ENCODE assay signal across 9 cellular contexts in genomic region chr19:12784394-12784870, GRCh38. TPM values are rescaled to one million over a fixed set of nuclear protein-coding genes. Genes with fewer than 3 reads are reported as not detected.
A peak's percentile ranks its signal among the peaks of the same experiment; 100 is the strongest.
DNase-seq lines count a peak whose midpoint lies in the region; FAIRE-seq and TF ChIP-seq lines count a peak whose summit lies in the region.
"Had no signal": no experiment of that assay in that cellular context is flagged by ENCODE, and none has a peak within 500 bp of the region (broad histone marks: within the 10 kb centered on the region; RNA-seq: fewer than 3 reads in every experiment).

No MANE protein-coding gene starts in this region.

- no peak for FAIRE-seq in D721Med (lab: Jason Lieb, UNC)

- H3K27ac ChIP-seq in ACC112 (ENCODE audit: low read depth, low read length) (peak overlapping the region; percentile 92), brain microvascular endothelial cell (peak overlapping the region; percentile 34), muscle layer of duodenum (ENCODE audit: low read length) (peak overlapping the region; percentile 93)

- H3K36me3 ChIP-seq in ACC112 (ENCODE audit: insufficient read depth, low read length) = no peaks in the 10 kb centered on the region
- no peaks in the 10 kb centered on the region for H3K36me3 ChIP-seq in brain microvascular endothelial cell (replicated peaks)
- H3K36me3 ChIP-seq in muscle layer of duodenum (ENCODE audit: control insufficient read depth in 1 of 2, insufficient read depth in 2 of 2, low read length in 2 of 2) = peaks cover 0 to 11% of the 10 kb centered on the region in 2 donors

- H3K4me1 ChIP-seq in ACC112 (ENCODE audit: control insufficient read depth, insufficient read depth, low read length, unreplicated experiment) = peaks cover 63% of the 10 kb centered on the region
- H3K4me1 ChIP-seq in muscle layer of duodenum (ENCODE audit: control insufficient read depth in 1 of 2, insufficient read depth in 2 of 2, low read length in 2 of 2) = peaks cover 28 to 31% of the 10 kb centered on the region in 2 donors

- in situ Hi-C loops in brain microvascular endothelial cell (cut with HindIII; ENCODE audit: low pct_ligation_motif_present, low sequenced_read_pairs) = no loop called here

- H2AFZ ChIP-seq in ACC112 (ENCODE audit: low read length, unreplicated experiment) = no peak overlapping the region

- peak; percentile 43 for DNase-seq in HT-29 (ENCODE audit: low spot score)
- no peak for DNase-seq in brain microvascular endothelial cell
- no peak for DNase-seq in posterior cingulate gyrus
- DNase-seq in 8988T = no peak
- DNase-seq in SK-N-DZ (ENCODE audit: low spot score) = no peak
- DNase-seq in D721Med (ENCODE audit: insufficient read length, low spot score) = no peak
- DNase-seq: NCI-H187 had no signal

- H3K9me3 ChIP-seq in muscle layer of duodenum (ENCODE audit: control insufficient read depth in 1 of 2, low read length in 2 of 2) = no peaks in the 10 kb centered on the region

- H3K4me3 ChIP-seq in ACC112 (ENCODE audit: low read depth, low read length) = no peak overlapping the region
- H3K4me3 ChIP-seq in brain microvascular endothelial cell (ENCODE audit: low read depth, low read length) = no peak overlapping the region
- H3K4me3 ChIP-seq in muscle layer of duodenum (ENCODE audit: low read depth in 1 of 2, low read length in 2 of 2) = peak overlapping the region in 1 of 2 donors; percentile 7

- H3K79me2 ChIP-seq in ACC112 (ENCODE audit: control insufficient read depth, insufficient read depth, low read length, unreplicated experiment) = no peaks in the 10 kb centered on the region

- intact Hi-C loops in posterior cingulate gyrus (cut with DNase I) = no loop called here

- TF ChIP-seq CTCF in brain microvascular endothelial cell (IDR thresholded peaks at IDR 0.05; ENCODE audit: low read depth, low read length, missing control alignments) (no peak), D721Med (IDR thresholded peaks at IDR 0.05; ENCODE audit: insufficient read depth, missing control alignments) (no peak)

- H3K27me3 ChIP-seq in ACC112 (ENCODE audit: insufficient read depth, low read length) (no peaks in the 10 kb centered on the region), brain microvascular endothelial cell (replicated peaks) (no peaks in the 10 kb centered on the region), muscle layer of duodenum (ENCODE audit: low read depth, low read length) (no peaks in the 10 kb centered on the region)

RNA-seq across cellular contexts. Expression of gene JUNB, which starts 6.9 kb away (rescaled TPM):
- 568 and 620 TPM in 2 replicates for total RNA-seq in HT-29 (2014; rRNA removed; shearing (Covaris generic))
- polyA plus RNA-seq in SK-N-DZ (2014; cell fraction: cytosol; rRNA removed) = 29.4 and 37.6 TPM in 2 replicates
- polyA plus RNA-seq in SK-N-DZ (2014; cell fraction: nucleus; rRNA removed) = 49.1 and 66.1 TPM in 2 replicates

RNA-seq across cellular contexts. Expression of gene HOOK2, which starts 9.1 kb away (rescaled TPM):
- total RNA-seq in HT-29 (2014; rRNA removed; shearing (Covaris generic)) = 64.1 and 72.2 TPM in 2 replicates
- polyA plus RNA-seq in SK-N-DZ (2014; cell fraction: cytosol; rRNA removed) = 27.5 and 33.1 TPM in 2 replicates
- polyA plus RNA-seq in SK-N-DZ (2014; cell fraction: nucleus; rRNA removed) = 78.9 and 107 TPM in 2 replicates

RNA-seq across cellular contexts. Expression of gene PRDX2, which starts 17.2 kb away (rescaled TPM):
- total RNA-seq in HT-29 (2014; rRNA removed; shearing (Covaris generic)) = 378 and 396 TPM in 2 replicates
- polyA plus RNA-seq in SK-N-DZ (2014; cell fraction: cytosol; rRNA removed) = 767 and 849 TPM in 2 replicates
- polyA plus RNA-seq in SK-N-DZ (2014; cell fraction: nucleus; rRNA removed) = 377 and 409 TPM in 2 replicates

RNA-seq across cellular contexts. Expression of gene THSD8, which starts 17.4 kb away (rescaled TPM):
- total RNA-seq in HT-29 (2014; rRNA removed; shearing (Covaris generic)) = 0.10 TPM in 1 of 2 replicates, not detected in the other
- polyA plus RNA-seq in SK-N-DZ (2014; cell fraction: cytosol; rRNA removed) = not detected in 2 replicates
- not detected in 2 replicates for polyA plus RNA-seq in SK-N-DZ (2014; cell fraction: nucleus; rRNA removed)

RNA-seq across cellular contexts. Expression of gene RNASEH2A, which starts 22.0 kb away (rescaled TPM):
- 48.2 and 55.4 TPM in 2 replicates for total RNA-seq in HT-29 (2014; rRNA removed; shearing (Covaris generic))
- 88.4 and 99.4 TPM in 2 replicates for polyA plus RNA-seq in SK-N-DZ (2014; cell fraction: cytosol; rRNA removed)
- polyA plus RNA-seq in SK-N-DZ (2014; cell fraction: nucleus; rRNA removed) = 67.7 and 74.8 TPM in 2 replicates

Comparison
In these comparisons a context has a peak if more than half of its experiments do, and no peak if none do; other contexts are left out.
1. H3K27ac ChIP-seq: peak in every context shown above with its lines; median percentile 93 in muscle layer of duodenum; 92 in ACC112; 34 in brain microvascular endothelial cell.